In the genomic region with DNA sequence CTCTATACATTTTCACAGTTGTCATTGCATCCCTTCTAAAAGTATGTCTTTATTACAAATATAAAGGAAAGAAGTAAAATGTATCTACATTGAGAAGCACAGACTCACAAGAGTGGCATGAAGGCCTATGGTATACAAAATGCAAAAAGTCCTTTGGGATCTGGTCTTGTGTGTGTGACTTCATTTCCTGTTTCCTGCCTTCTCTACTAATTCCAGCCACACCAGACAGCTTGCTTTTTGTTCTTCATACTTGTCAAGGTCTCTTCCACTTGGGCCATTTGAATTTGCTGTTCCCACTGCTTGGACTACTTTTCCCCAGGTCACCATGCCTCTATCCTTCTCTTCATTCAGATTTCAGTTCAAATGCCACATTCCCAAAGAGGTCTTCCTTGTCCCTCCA, we compare ENCODE assay signal across 2 cellular contexts.
TF ChIP-seq lines count a peak whose summit lies in the region.

No MANE protein-coding gene starts in this region.

TF ChIP-seq in HepG2, 621 proteins besides CTCF, POLR2A, EP300 and RAD21:
- TF ChIP-seq, protein P1, sequence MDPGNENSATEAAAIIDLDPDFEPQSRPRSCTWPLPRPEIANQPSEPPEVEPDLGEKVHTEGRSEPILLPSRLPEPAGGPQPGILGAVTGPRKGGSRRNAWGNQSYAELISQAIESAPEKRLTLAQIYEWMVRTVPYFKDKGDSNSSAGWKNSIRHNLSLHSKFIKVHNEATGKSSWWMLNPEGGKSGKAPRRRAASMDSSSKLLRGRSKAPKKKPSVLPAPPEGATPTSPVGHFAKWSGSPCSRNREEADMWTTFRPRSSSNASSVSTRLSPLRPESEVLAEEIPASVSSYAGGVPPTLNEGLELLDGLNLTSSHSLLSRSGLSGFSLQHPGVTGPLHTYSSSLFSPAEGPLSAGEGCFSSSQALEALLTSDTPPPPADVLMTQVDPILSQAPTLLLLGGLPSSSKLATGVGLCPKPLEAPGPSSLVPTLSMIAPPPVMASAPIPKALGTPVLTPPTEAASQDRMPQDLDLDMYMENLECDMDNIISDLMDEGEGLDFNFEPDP (CRISPR knock-in tag; conservative IDR thresholded peaks at IDR 0.05) = 0 out of 2 replicates have a peak, but pooled peaks have one; percentile 18
- TF ChIP-seq, protein P2, sequence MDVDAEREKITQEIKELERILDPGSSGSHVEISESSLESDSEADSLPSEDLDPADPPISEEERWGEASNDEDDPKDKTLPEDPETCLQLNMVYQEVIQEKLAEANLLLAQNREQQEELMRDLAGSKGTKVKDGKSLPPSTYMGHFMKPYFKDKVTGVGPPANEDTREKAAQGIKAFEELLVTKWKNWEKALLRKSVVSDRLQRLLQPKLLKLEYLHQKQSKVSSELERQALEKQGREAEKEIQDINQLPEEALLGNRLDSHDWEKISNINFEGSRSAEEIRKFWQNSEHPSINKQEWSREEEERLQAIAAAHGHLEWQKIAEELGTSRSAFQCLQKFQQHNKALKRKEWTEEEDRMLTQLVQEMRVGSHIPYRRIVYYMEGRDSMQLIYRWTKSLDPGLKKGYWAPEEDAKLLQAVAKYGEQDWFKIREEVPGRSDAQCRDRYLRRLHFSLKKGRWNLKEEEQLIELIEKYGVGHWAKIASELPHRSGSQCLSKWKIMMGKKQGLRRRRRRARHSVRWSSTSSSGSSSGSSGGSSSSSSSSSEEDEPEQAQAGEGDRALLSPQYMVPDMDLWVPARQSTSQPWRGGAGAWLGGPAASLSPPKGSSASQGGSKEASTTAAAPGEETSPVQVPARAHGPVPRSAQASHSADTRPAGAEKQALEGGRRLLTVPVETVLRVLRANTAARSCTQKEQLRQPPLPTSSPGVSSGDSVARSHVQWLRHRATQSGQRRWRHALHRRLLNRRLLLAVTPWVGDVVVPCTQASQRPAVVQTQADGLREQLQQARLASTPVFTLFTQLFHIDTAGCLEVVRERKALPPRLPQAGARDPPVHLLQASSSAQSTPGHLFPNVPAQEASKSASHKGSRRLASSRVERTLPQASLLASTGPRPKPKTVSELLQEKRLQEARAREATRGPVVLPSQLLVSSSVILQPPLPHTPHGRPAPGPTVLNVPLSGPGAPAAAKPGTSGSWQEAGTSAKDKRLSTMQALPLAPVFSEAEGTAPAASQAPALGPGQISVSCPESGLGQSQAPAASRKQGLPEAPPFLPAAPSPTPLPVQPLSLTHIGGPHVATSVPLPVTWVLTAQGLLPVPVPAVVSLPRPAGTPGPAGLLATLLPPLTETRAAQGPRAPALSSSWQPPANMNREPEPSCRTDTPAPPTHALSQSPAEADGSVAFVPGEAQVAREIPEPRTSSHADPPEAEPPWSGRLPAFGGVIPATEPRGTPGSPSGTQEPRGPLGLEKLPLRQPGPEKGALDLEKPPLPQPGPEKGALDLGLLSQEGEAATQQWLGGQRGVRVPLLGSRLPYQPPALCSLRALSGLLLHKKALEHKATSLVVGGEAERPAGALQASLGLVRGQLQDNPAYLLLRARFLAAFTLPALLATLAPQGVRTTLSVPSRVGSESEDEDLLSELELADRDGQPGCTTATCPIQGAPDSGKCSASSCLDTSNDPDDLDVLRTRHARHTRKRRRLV (CRISPR knock-in tag; IDR thresholded peaks at IDR 0.05) = no peak
- TF ChIP-seq, protein P3, sequence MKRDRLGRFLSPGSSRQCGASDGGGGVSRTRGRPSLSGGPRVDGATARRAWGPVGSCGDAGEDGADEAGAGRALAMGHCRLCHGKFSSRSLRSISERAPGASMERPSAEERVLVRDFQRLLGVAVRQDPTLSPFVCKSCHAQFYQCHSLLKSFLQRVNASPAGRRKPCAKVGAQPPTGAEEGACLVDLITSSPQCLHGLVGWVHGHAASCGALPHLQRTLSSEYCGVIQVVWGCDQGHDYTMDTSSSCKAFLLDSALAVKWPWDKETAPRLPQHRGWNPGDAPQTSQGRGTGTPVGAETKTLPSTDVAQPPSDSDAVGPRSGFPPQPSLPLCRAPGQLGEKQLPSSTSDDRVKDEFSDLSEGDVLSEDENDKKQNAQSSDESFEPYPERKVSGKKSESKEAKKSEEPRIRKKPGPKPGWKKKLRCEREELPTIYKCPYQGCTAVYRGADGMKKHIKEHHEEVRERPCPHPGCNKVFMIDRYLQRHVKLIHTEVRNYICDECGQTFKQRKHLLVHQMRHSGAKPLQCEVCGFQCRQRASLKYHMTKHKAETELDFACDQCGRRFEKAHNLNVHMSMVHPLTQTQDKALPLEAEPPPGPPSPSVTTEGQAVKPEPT (CRISPR knock-in tag; IDR thresholded peaks at IDR 0.05; ENCODE audit: low read depth) = no peak

TF ChIP-seq in endothelial cell of umbilical vein, 7 proteins besides CTCF, POLR2A, EP300 and RAD21:
- TF ChIP-seq GATA2 (IDR thresholded peaks at IDR 0.05; ENCODE audit: insufficient read depth, insufficient read length, low read depth, low read length) (no peak), EZH2 (IDR thresholded peaks at IDR 0.05; ENCODE audit: borderline replicate concordance, low read depth, low read length, severe bottlenecking) (no peak), JUN (IDR thresholded peaks at IDR 0.05; ENCODE audit: borderline replicate concordance, insufficient read depth, insufficient read length, low read depth) (peak; percentile 44)
TF ChIP-seq in endothelial cell of umbilical vein: peak in this region for 1.
